1 cellular context compared by ENCODE assay signal in genomic region chr2:110677530-110678456, GRCh38.
A peak's percentile ranks its signal among the peaks of the same experiment; 100 is the strongest.
TF ChIP-seq lines count a peak whose summit lies in the region.

Gene BUB1, minus strand, starts transcription at chr2:110678063. Its CDS starts 68 bp downstream, at chr2:110677995.

TF ChIP-seq in HepG2, 621 proteins besides CTCF, POLR2A, EP300 and RAD21 (continued from another document and continues in another):
- TF ChIP-seq ELK4 (CRISPR knock-in tag; IDR thresholded peaks at IDR 0.05; ENCODE audit: borderline replicate concordance) = no peak
- TF ChIP-seq ZNF740 (CRISPR knock-in tag; IDR thresholded peaks at IDR 0.05) = 0 out of 2 replicates have a peak, but pooled peaks have one; percentile 21
- no peak for TF ChIP-seq ZMYM3 (CRISPR knock-in tag; IDR thresholded peaks at IDR 0.05)
- TF ChIP-seq HOXA3 (CRISPR knock-in tag; IDR thresholded peaks at IDR 0.05) = peak; percentile 72
- TF ChIP-seq KLF16 (CRISPR knock-in tag; IDR thresholded peaks at IDR 0.05) = peak in 1 of 2 experiments; percentile 80; a peak in 2 of 4 replicates
- TF ChIP-seq ZMAT5 (CRISPR knock-in tag; IDR thresholded peaks at IDR 0.05; ENCODE audit: borderline replicate concordance, low read depth) = no peak
- TF ChIP-seq MLX (CRISPR knock-in tag; IDR thresholded peaks at IDR 0.05) = no peak
- 0 out of 2 replicates have a peak, but pooled peaks have one; percentile 11 for TF ChIP-seq ZNF451 (CRISPR knock-in tag; IDR thresholded peaks at IDR 0.05)
- TF ChIP-seq PHB2 (IDR thresholded peaks at IDR 0.05; ENCODE audit: partially characterized antibody) = no peak
- TF ChIP-seq PHF21A (CRISPR knock-in tag; IDR thresholded peaks at IDR 0.05) = no peak; the same call in 1 of the 2 replicates
- TF ChIP-seq POLR2G (IDR thresholded peaks at IDR 0.05; ENCODE audit: low read depth, low read length) = peak; percentile 96
- no peak for TF ChIP-seq ZNF652 (CRISPR knock-in tag; IDR thresholded peaks at IDR 0.05; ENCODE audit: borderline replicate concordance, low read depth)
- TF ChIP-seq ZNF782 (CRISPR knock-in tag; IDR thresholded peaks at IDR 0.05; ENCODE audit: borderline replicate concordance) = no peak
- TF ChIP-seq HINFP (CRISPR knock-in tag; IDR thresholded peaks at IDR 0.05; ENCODE audit: low read depth) = no peak
- peak; percentile 70 for TF ChIP-seq ZFX (CRISPR knock-in tag; IDR thresholded peaks at IDR 0.05; ENCODE audit: low read depth)
- peak; percentile 59; the same call in 1 of the 2 replicates for TF ChIP-seq NR2C2 (CRISPR knock-in tag; IDR thresholded peaks at IDR 0.05; ENCODE audit: borderline replicate concordance)
- no peak for TF ChIP-seq ZC3H13 (CRISPR knock-in tag; IDR thresholded peaks at IDR 0.05)
- TF ChIP-seq ZNF562 (CRISPR knock-in tag; IDR thresholded peaks at IDR 0.05; ENCODE audit: borderline replicate concordance) = no peak
- TF ChIP-seq HDAC6 (IDR thresholded peaks at IDR 0.05; ENCODE audit: low read depth, low read length) = no peak
- TF ChIP-seq ZNF770 (CRISPR knock-in tag; IDR thresholded peaks at IDR 0.05) = no peak
- no peak for TF ChIP-seq DNMT3B (CRISPR knock-in tag; conservative IDR thresholded peaks at IDR 0.05)
- no peak for TF ChIP-seq AGO1 (IDR thresholded peaks at IDR 0.05; ENCODE audit: low read depth, low read length, poor library complexity, severe bottlenecking)
- 0 out of 2 replicates have a peak, but pooled peaks have one; percentile 28 for TF ChIP-seq TRAFD1 (CRISPR knock-in tag; IDR thresholded peaks at IDR 0.05; ENCODE audit: borderline replicate concordance)
- no peak for TF ChIP-seq ZNF256 (CRISPR knock-in tag; conservative IDR thresholded peaks at IDR 0.05)
- TF ChIP-seq ATF7-NPFF (CRISPR knock-in tag; IDR thresholded peaks at IDR 0.05; ENCODE audit: low read depth) = peak; percentile 95
- TF ChIP-seq LBX2 (CRISPR knock-in tag; IDR thresholded peaks at IDR 0.05; ENCODE audit: borderline replicate concordance) = no peak
- 0 out of 2 replicates have a peak, but pooled peaks have one; percentile 32 for TF ChIP-seq TOE1 (CRISPR knock-in tag; IDR thresholded peaks at IDR 0.05)
- no peak for TF ChIP-seq MAFG (CRISPR knock-in tag; IDR thresholded peaks at IDR 0.05)
- TF ChIP-seq ELF3 (CRISPR knock-in tag; IDR thresholded peaks at IDR 0.05) = peak; percentile 42; the same call in 1 of the 2 replicates
- TF ChIP-seq JDP2 (CRISPR knock-in tag; IDR thresholded peaks at IDR 0.05; ENCODE audit: borderline replicate concordance) = no peak
- TF ChIP-seq GPBP1L1 (CRISPR knock-in tag; IDR thresholded peaks at IDR 0.05) = no peak
- no peak for TF ChIP-seq ZFP37 (CRISPR knock-in tag; IDR thresholded peaks at IDR 0.05; ENCODE audit: borderline replicate concordance)
- no peak for TF ChIP-seq NR3C1 (CRISPR knock-in tag; IDR thresholded peaks at IDR 0.05)
- no peak for TF ChIP-seq ZNF382 (CRISPR knock-in tag; IDR thresholded peaks at IDR 0.05; ENCODE audit: borderline replicate concordance)
- no peak for TF ChIP-seq NONO (IDR thresholded peaks at IDR 0.05)
- TF ChIP-seq NONO (CRISPR knock-in tag; conservative IDR thresholded peaks at IDR 0.05) = peak; percentile 73; the same call in 1 of the 2 replicates
- TF ChIP-seq NR2F1 (CRISPR knock-in tag; IDR thresholded peaks at IDR 0.05) = no peak
- TF ChIP-seq ZNF121 (CRISPR knock-in tag; IDR thresholded peaks at IDR 0.05) = no peak; the same call in 1 of the 2 replicates
- peak; percentile 62 for TF ChIP-seq ZMYM2 (CRISPR knock-in tag; IDR thresholded peaks at IDR 0.05)
- peak; percentile 29; the same call in 1 of the 2 replicates for TF ChIP-seq PPARG (CRISPR knock-in tag; conservative IDR thresholded peaks at IDR 0.05)
- 0 out of 2 replicates have a peak, but pooled peaks have one; percentile 26 for TF ChIP-seq HOXD1 (CRISPR knock-in tag; IDR thresholded peaks at IDR 0.05)
- no peak for TF ChIP-seq ISX (CRISPR knock-in tag; conservative IDR thresholded peaks at IDR 0.05)
- TF ChIP-seq TRIM22 (IDR thresholded peaks at IDR 0.05) = no peak
- TF ChIP-seq NFKB2 (CRISPR knock-in tag; IDR thresholded peaks at IDR 0.05; ENCODE audit: borderline replicate concordance) = peak; percentile 72; the same call in 1 of the 2 replicates
- no peak for TF ChIP-seq AHR (CRISPR knock-in tag; IDR thresholded peaks at IDR 0.05)
- no peak for TF ChIP-seq SNAPC5 (CRISPR knock-in tag; IDR thresholded peaks at IDR 0.05; ENCODE audit: borderline replicate concordance)
- TF ChIP-seq ZNF768 (CRISPR knock-in tag; IDR thresholded peaks at IDR 0.05) = no peak; the same call in 1 of the 2 replicates
- 0 out of 2 replicates have a peak, but pooled peaks have one; percentile 30 for TF ChIP-seq GZF1 (CRISPR knock-in tag; IDR thresholded peaks at IDR 0.05)
- TF ChIP-seq ZNF17 (CRISPR knock-in tag; IDR thresholded peaks at IDR 0.05) = no peak
- TF ChIP-seq ZNF20 (CRISPR knock-in tag; IDR thresholded peaks at IDR 0.05) = no peak
- TF ChIP-seq ZNF614 (CRISPR knock-in tag; IDR thresholded peaks at IDR 0.05; ENCODE audit: borderline replicate concordance) = no peak
- TF ChIP-seq CAMTA2 (CRISPR knock-in tag; IDR thresholded peaks at IDR 0.05; ENCODE audit: borderline replicate concordance) = no peak
- peak; percentile 57; the same call in 1 of the 2 replicates for TF ChIP-seq E2F1 (CRISPR knock-in tag; IDR thresholded peaks at IDR 0.05)
- no peak for TF ChIP-seq MTF1 (CRISPR knock-in tag; IDR thresholded peaks at IDR 0.05)
- no peak for TF ChIP-seq ATAD3A (CRISPR knock-in tag; IDR thresholded peaks at IDR 0.05)
- TF ChIP-seq ZNF597 (CRISPR knock-in tag; IDR thresholded peaks at IDR 0.05) = 0 out of 2 replicates have a peak, but pooled peaks have one; percentile 53
- TF ChIP-seq MTA1 (CRISPR knock-in tag; IDR thresholded peaks at IDR 0.05; ENCODE audit: borderline replicate concordance) = no peak
- TF ChIP-seq CENPX (CRISPR knock-in tag; IDR thresholded peaks at IDR 0.05) = no peak
- TF ChIP-seq ARID2 (CRISPR knock-in tag; IDR thresholded peaks at IDR 0.05; ENCODE audit: borderline replicate concordance) = no peak; the same call in 1 of the 2 replicates
- no peak for TF ChIP-seq FOXK2 (IDR thresholded peaks at IDR 0.05)
